7 cellular contexts compared by ENCODE assay signal in the genomic region with DNA sequence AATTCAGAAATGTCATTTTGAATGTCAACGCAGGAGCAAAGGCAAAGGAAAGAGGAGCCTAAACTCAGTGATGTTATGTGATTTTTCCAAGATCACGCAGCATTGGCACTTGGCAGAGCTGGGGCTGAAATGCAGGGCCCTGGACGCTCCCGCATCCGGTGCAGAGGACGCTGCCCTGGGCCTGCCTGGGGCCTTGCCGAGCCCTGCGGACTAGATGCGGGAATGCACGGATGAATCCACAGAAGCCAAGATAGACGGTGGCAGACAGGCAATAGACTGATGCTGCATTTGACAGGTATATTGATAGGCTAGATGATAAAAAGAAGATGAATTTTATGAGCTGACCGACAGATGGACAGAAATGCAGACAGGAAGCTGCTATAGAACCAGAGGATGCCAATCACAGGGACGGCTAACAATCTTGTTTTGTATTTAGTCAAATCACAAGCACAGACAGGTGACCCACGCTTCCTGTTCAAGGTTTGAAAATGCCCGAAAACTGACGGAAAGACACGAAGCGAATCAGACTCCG. TPM values are rescaled to one million over a fixed set of nuclear protein-coding genes. Genes with fewer than 3 reads are reported as not detected.
DNase-seq lines count a peak whose midpoint lies in the region; TF ChIP-seq lines count a peak whose summit lies in the region.

No MANE protein-coding gene starts in this region.

- no peaks in the 10 kb centered on the region for H3K27me3 Mint-ChIP-seq in H9 (ENCODE audit: low read depth)

- H3K27ac ChIP-seq in H9 (ENCODE audit: insufficient read length, low read depth, low read length), result no peak overlapping the region
- H3K27ac ChIP-seq in left ventricle myocardium inferior (replicated peaks), result peak overlapping the region; percentile 88
- peak overlapping the region in 20 of 21 experiments; percentile 44 to 97 (median 88) for H3K27ac ChIP-seq in skin epidermis

- H4K8ac ChIP-seq in H9 (replicated peaks; ENCODE audit: insufficient read length, low read depth, low read length), result no peak overlapping the region

- no peak overlapping the region for H2AFZ ChIP-seq in H9 (ENCODE audit: low read length)

- no peak overlapping the region for H2BK5ac ChIP-seq in H9 (ENCODE audit: insufficient read length, low read length)

- H3K4me1 ChIP-seq in H9 (ENCODE audit: insufficient read depth, low read length) (peaks cover 9% of the 10 kb centered on the region), left ventricle myocardium inferior (peaks cover 52% of the 10 kb centered on the region)

- H2BK20ac ChIP-seq in H9 (ENCODE audit: low read depth, low read length, poor library complexity, severe bottlenecking), result no peak overlapping the region

- no peak for TF ChIP-seq CTCF in H9 (conservative IDR thresholded peaks at IDR 0.05)
- TF ChIP-seq CTCF in WI38 (IDR thresholded peaks at IDR 0.05; ENCODE audit: low read depth, low read length), result no peak
- no peak for TF ChIP-seq CTCF in left ventricle myocardium inferior (IDR thresholded peaks at IDR 0.05; ENCODE audit: borderline replicate concordance)

- intact Hi-C loops in left ventricle myocardium inferior (cut with micrococcal nuclease), result no loop called here

- H2BK15ac ChIP-seq in H9 (ENCODE audit: low read depth, low read length), result no peak overlapping the region

- H4K20me1 ChIP-seq in H9 (ENCODE audit: control insufficient read depth, insufficient read depth, insufficient read length), result no peaks in the 10 kb centered on the region

- no peak overlapping the region for H4K5ac ChIP-seq in H9 (ENCODE audit: insufficient read length, low read depth, low read length)

- H3T11ph ChIP-seq in H9 (ENCODE audit: low read length), result no peak overlapping the region

- no peak overlapping the region for H3K14ac ChIP-seq in H9 (ENCODE audit: insufficient read depth, low read length)

- DNase-seq in H9 (peak; percentile 52), left ventricle myocardium inferior (no peak), AG08396 (ENCODE audit: low spot score) (no peak), DMS79 (lab: John Stamatoyannopoulos, UW) (no peak), DMS153 (lab: John Stamatoyannopoulos, UW) (no peak)

- peaks cover 15% of the 10 kb centered on the region for H3K23me2 ChIP-seq in H9 (ENCODE audit: insufficient read length, low read depth, low read length, poor library complexity, severe bottlenecking)

- no peak overlapping the region for H4K91ac ChIP-seq in H9 (ENCODE audit: insufficient read length, low read depth, low read length)

- no CpG with 5 or more reads among the region's 19 CpGs for WGBS in H9 (ENCODE audit: extremely low coverage, insufficient read length, low lambda C conversion rate)

- peaks cover 25% of the 10 kb centered on the region; the same call in 1 of the 2 replicates for H3K79me2 ChIP-seq in H9 (ENCODE audit: insufficient read depth, low read length)

- no peak overlapping the region for H2BK120ac ChIP-seq in H9 (ENCODE audit: low read depth, low read length, poor library complexity, severe bottlenecking)

- H3K4me3 ChIP-seq in WI38 (ENCODE audit: low read depth, low read length) (peak overlapping the region; percentile 37), left ventricle myocardium inferior (peak overlapping the region; percentile 91), skin epidermis (peak overlapping the region; percentile 17 to 96 (median 90))

- H3K9me3 ChIP-seq in H9 (ENCODE audit: control insufficient read depth, low read depth, low read length), result no peaks in the 10 kb centered on the region
- no peaks in the 10 kb centered on the region for H3K9me3 ChIP-seq in left ventricle myocardium inferior (replicated peaks)

- H2BK12ac ChIP-seq in H9 (ENCODE audit: insufficient read length, low read depth, low read length), result no peak overlapping the region

- H3K4me3 Mint-ChIP-seq in H9, result peak overlapping the region; percentile 74 to 76

- H3K36me3 Mint-ChIP-seq in H9 (ENCODE audit: insufficient read depth in 1 of 3, low read depth in 3 of 3), result peaks cover 0 to 7% (median 7%) of the 10 kb centered on the region in 3 experiments; a peak in 3 of 7 replicates

- no peak overlapping the region for H3K23ac ChIP-seq in H9 (ENCODE audit: insufficient read length, low read depth, low read length)

- peaks cover 13% of the 10 kb centered on the region for H3K79me1 ChIP-seq in H9 (ENCODE audit: insufficient read depth, low read depth, low read length, poor library complexity, severe bottlenecking)

- H3K9me3 Mint-ChIP-seq in H9, result peaks cover 0 to 4% of the 10 kb centered on the region in 2 experiments; a peak in 1 of 5 replicates

- H2AK5ac ChIP-seq in H9 (ENCODE audit: insufficient read length, low read length), result no peak overlapping the region

- no peak overlapping the region for H3K56ac ChIP-seq in H9 (ENCODE audit: insufficient read length, low read depth, low read length)

- H3K27ac Mint-ChIP-seq in H9, result peak overlapping the region in 2 of 3 experiments; percentile 19 to 78; a peak in 3 of 7 replicates

- H3K4me2 ChIP-seq in H9 (ENCODE audit: insufficient read depth, insufficient read length, low read length), result peak overlapping the region; percentile 53

- H3K4ac ChIP-seq in H9 (ENCODE audit: low read depth, low read length), result no peak overlapping the region

- H3K4me1 Mint-ChIP-seq in H9, result peaks cover 55 to 60% of the 10 kb centered on the region in 2 experiments

- H3K18ac ChIP-seq in H9 (ENCODE audit: insufficient read length, low read depth, low read length), result no peak overlapping the region

- H3K9ac ChIP-seq in H9 (ENCODE audit: extremely low read depth, insufficient read length, low read length), result peak overlapping the region; percentile 58

- peaks cover 11% of the 10 kb centered on the region for H3K36me3 ChIP-seq in left ventricle myocardium inferior

- H3K27me3 ChIP-seq in H9 (ENCODE audit: insufficient read depth, low read length) (no peaks in the 10 kb centered on the region), left ventricle myocardium inferior (ENCODE audit: low read depth) (no peaks in the 10 kb centered on the region)

RNA-seq across cellular contexts. Expression of a gene that starts 0.7 kb away (rescaled TPM):
- total RNA-seq in H9 (2021), result 45.7 and 49.6 TPM in 2 replicates
- total RNA-seq in left ventricle myocardium inferior, result 36.6 TPM

RNA-seq across cellular contexts. Expression of a gene that starts 25.0 kb away (rescaled TPM):
- total RNA-seq in H9 (2021) (121 TPM in 2 replicates), left ventricle myocardium inferior (14.0 TPM)

Comparison
In these comparisons a context has a peak if more than half of its experiments do, and no peak if none do; other contexts are left out.
1. H3K4me3 ChIP-seq: peak in every context shown above with its lines; median percentile 91 in left ventricle myocardium inferior; 90 in skin epidermis; 37 in WI38.